8 cellular contexts compared by ENCODE assay signal in the genomic region with DNA sequence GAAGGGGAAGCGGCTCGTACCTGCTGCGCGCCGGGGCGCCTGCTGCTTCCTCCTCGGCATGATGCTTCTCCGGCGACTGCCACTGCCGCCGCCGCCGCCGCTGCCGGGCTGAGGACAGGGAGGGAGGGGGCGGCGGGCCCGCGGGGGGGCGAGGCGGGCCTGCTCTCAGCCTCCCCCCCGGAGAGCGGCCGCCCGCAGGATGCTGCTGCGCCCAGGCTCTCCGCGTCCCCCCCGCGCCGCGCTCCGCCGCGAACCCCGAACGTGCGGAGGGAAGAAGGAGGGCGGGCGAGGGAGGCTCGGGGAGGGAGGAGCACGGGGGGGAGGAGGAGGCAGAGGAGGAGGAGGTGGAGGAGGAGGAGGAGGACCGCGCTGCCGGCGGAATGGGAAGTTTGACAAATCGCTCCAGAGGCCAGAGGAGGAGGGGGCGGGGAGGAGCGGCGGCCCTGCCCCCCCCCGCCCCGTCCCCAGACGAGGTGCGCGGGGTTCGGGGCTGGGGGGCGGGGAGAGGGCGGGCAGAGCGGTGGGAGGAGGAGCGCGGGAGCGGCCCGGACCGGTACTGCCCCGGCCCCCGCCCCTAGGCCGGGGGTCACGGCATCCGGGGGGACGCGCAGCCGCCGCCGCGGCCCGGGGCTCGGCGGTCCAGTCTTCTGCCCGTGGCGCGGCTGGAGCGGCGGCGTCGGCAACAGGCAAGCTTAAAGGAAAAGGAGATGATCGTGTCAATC. TPM values are rescaled to one million over a fixed set of nuclear protein-coding genes. Genes with fewer than 3 reads are reported as not detected.
DNase-seq lines count a peak whose midpoint lies in the region; ATAC-seq, FAIRE-seq and TF ChIP-seq lines count a peak whose summit lies in the region.

A gene with protein sequence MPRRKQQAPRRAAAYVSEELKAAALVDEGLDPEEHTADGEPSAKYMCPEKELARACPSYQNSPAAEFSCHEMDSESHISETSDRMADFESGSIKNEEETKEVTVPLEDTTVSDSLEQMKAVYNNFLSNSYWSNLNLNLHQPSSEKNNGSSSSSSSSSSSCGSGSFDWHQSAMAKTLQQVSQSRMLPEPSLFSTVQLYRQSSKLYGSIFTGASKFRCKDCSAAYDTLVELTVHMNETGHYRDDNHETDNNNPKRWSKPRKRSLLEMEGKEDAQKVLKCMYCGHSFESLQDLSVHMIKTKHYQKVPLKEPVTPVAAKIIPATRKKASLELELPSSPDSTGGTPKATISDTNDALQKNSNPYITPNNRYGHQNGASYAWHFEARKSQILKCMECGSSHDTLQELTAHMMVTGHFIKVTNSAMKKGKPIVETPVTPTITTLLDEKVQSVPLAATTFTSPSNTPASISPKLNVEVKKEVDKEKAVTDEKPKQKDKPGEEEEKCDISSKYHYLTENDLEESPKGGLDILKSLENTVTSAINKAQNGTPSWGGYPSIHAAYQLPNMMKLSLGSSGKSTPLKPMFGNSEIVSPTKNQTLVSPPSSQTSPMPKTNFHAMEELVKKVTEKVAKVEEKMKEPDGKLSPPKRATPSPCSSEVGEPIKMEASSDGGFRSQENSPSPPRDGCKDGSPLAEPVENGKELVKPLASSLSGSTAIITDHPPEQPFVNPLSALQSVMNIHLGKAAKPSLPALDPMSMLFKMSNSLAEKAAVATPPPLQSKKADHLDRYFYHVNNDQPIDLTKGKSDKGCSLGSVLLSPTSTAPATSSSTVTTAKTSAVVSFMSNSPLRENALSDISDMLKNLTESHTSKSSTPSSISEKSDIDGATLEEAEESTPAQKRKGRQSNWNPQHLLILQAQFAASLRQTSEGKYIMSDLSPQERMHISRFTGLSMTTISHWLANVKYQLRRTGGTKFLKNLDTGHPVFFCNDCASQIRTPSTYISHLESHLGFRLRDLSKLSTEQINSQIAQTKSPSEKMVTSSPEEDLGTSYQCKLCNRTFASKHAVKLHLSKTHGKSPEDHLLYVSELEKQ (minus strand): TSS at position 277 of the 722 bp plus-strand sequence. CDS start 217 bp downstream, at position 60.

- no peak for FAIRE-seq in A549 (lab: Jason Lieb, UNC)

- no peaks in the 10 kb centered on the region for H3K9me3 Mint-ChIP-seq in activated B cell treated with CpG ODN at 0.5 μM for 24 hours
- no peaks in the 10 kb centered on the region for H3K9me3 Mint-ChIP-seq in endodermal cell
- H3K9me3 Mint-ChIP-seq in memory B cell: peaks cover 2% of the 10 kb centered on the region
- no peaks in the 10 kb centered on the region for H3K9me3 Mint-ChIP-seq in stimulated activated effector memory CD8-positive, alpha-beta T cell treated with anti-CD3 and anti-CD28 coated beads, Interleukin-12 subunit alpha, Interleukin-12 subunit beta, amount 100 ng/mL, for 72 hours

- peak; percentile 43 to 78 for DNase-seq in A549 (ENCODE audit: low read depth in 1 of 2, low spot score in 1 of 2)
- DNase-seq in HT1080 (ENCODE audit: low read depth): peak; percentile 65
- no peak for DNase-seq in activated B cell treated with CpG ODN at 0.5 μM for 24 hours
- DNase-seq in endodermal cell: peak; percentile 89
- no peak for DNase-seq in memory B cell (ENCODE audit: low spot score in 2 of 2)
- DNase-seq in stimulated activated effector memory CD8-positive, alpha-beta T cell treated with anti-CD3 and anti-CD28 coated beads, Interleukin-12 subunit alpha, Interleukin-12 subunit beta, amount 100 ng/mL, for 72 hours (ENCODE audit: low spot score in 2 of 2): peak; percentile 29 to 67
- DNase-seq in NCI-H1694 treated with DMSO at 0.1 percent for 48 hours (lab: John Stamatoyannopoulos, UW): no peak

- TF ChIP-seq CTCF in A549 (IDR thresholded peaks at IDR 0.05): no peak
- TF ChIP-seq CTCF in activated B cell treated with CpG ODN at 0.5 μM for 24 hours (IDR thresholded peaks at IDR 0.05): no peak
- TF ChIP-seq CTCF in endodermal cell (conservative IDR thresholded peaks at IDR 0.05): no peak

- H3K9ac ChIP-seq in endodermal cell (ENCODE audit: extremely low read depth, low read length, poor library complexity, severe bottlenecking): no peak within 1 kb of the TSS

- no peak for TF ChIP-seq RAD21 in A549 (conservative IDR thresholded peaks at IDR 0.05 in 1 of 2, IDR thresholded peaks at IDR 0.05 in 1 of 2)

- H3K36me3 ChIP-seq in endodermal cell (ENCODE audit: control insufficient read depth, insufficient read depth, low read length): no peaks in the 10 kb centered on the region

- H3K27me3 Mint-ChIP-seq in activated B cell treated with CpG ODN at 0.5 μM for 24 hours: peaks cover 44% of the 10 kb centered on the region
- H3K27me3 Mint-ChIP-seq in endodermal cell (ENCODE audit: insufficient read depth): peaks cover 78% of the 10 kb centered on the region
- H3K27me3 Mint-ChIP-seq in memory B cell: peaks cover 24% of the 10 kb centered on the region

- H3K27ac ChIP-seq in A549: peak within 1 kb of the TSS; percentile 85 to 90
- no peak within 1 kb of the TSS for H3K27ac ChIP-seq in endodermal cell (ENCODE audit: low read depth, low read length)

- H3K27ac Mint-ChIP-seq in activated B cell treated with CpG ODN at 0.5 μM for 24 hours: no peak within 1 kb of the TSS
- no peak within 1 kb of the TSS for H3K27ac Mint-ChIP-seq in endodermal cell
- no peak within 1 kb of the TSS for H3K27ac Mint-ChIP-seq in memory B cell
- peak within 1 kb of the TSS; percentile 40 for H3K27ac Mint-ChIP-seq in stimulated activated effector memory CD8-positive, alpha-beta T cell treated with anti-CD3 and anti-CD28 coated beads, Interleukin-12 subunit alpha, Interleukin-12 subunit beta, amount 100 ng/mL, for 72 hours

- no peak for TF ChIP-seq EP300 in A549 (IDR thresholded peaks at IDR 0.05)

- POLR2A ChIA-PET in A549 (lab: Yijun Ruan, JAX): no interaction called here
- POLR2A ChIA-PET in activated B cell treated with CpG ODN at 0.5 μM for 24 hours (lab: Charles Lee): no interaction called here

- no peaks in the 10 kb centered on the region for H3K9me3 ChIP-seq in A549
- no peaks in the 10 kb centered on the region for H3K9me3 ChIP-seq in endodermal cell (ENCODE audit: control insufficient read depth, low read length)

- H3K4me2 ChIP-seq in A549: peak within 1 kb of the TSS; percentile 83

- WGBS in A549 (ENCODE audit: missing lambda C conversion rate): 3% methylated on average over 41 of the region's 86 CpGs
- WGBS in endodermal cell (ENCODE audit: insufficient coverage in 1 of 2, insufficient read length in 1 of 2), 2 experiments: 0% methylated on average over 6 to 70 of the region's 86 CpGs

- TF ChIP-seq POLR2A in A549 (IDR thresholded peaks at IDR 0.05; ENCODE audit: low read length): no peak

- peak within 1 kb of the TSS; percentile 84 for H3K4me3 ChIP-seq in A549
- H3K4me3 ChIP-seq in endodermal cell (ENCODE audit: low read length): peak within 1 kb of the TSS; percentile 76

- H3K4me3 Mint-ChIP-seq in activated B cell treated with CpG ODN at 0.5 μM for 24 hours (peak within 1 kb of the TSS; percentile 64), endodermal cell (peak within 1 kb of the TSS; percentile 71), memory B cell (peak within 1 kb of the TSS; percentile 70)
- peak within 1 kb of the TSS; percentile 87 for H3K4me3 Mint-ChIP-seq in stimulated activated effector memory CD8-positive, alpha-beta T cell treated with anti-CD3 and anti-CD28 coated beads, Interleukin-12 subunit alpha, Interleukin-12 subunit beta, amount 100 ng/mL, for 72 hours

- ATAC-seq in A549: peak; percentile 57 to 69
- ATAC-seq in activated B cell treated with CpG ODN at 0.5 μM for 24 hours (ENCODE audit: low read depth): peak; percentile 25
- no peak for ATAC-seq in memory B cell (ENCODE audit: low read depth)
- peak; percentile 70 for ATAC-seq in stimulated activated effector memory CD8-positive, alpha-beta T cell treated with anti-CD3 and anti-CD28 coated beads, Interleukin-12 subunit alpha, Interleukin-12 subunit beta, amount 100 ng/mL, for 72 hours
- ATAC-seq in HG03460 (IDR thresholded peaks at IDR 0.05; ENCODE audit: unreplicated experiment): no peak

- CTCF ChIA-PET in A549 (lab: Yijun Ruan, JAX): interaction anchor here (1.2 to 1.4 kb wide), 2 partner anchors 9 to 85 kb away, joined by 3 to 5 read pairs; no protein-coding TSS in a partner anchor
- CTCF ChIA-PET in activated B cell treated with CpG ODN at 0.5 μM for 24 hours (lab: Charles Lee): no interaction called here

- peaks cover 82% of the 10 kb centered on the region for H3K27me3 ChIP-seq in endodermal cell (ENCODE audit: control insufficient read depth, insufficient read depth, low read length, poor library complexity, severe bottlenecking)

- H3K36me3 Mint-ChIP-seq in activated B cell treated with CpG ODN at 0.5 μM for 24 hours (ENCODE audit: low read depth): no peaks in the 10 kb centered on the region
- no peaks in the 10 kb centered on the region for H3K36me3 Mint-ChIP-seq in endodermal cell (ENCODE audit: low read depth)
- peaks cover 2% of the 10 kb centered on the region for H3K36me3 Mint-ChIP-seq in memory B cell
- peaks cover 6% of the 10 kb centered on the region for H3K36me3 Mint-ChIP-seq in stimulated activated effector memory CD8-positive, alpha-beta T cell treated with anti-CD3 and anti-CD28 coated beads, Interleukin-12 subunit alpha, Interleukin-12 subunit beta, amount 100 ng/mL, for 72 hours

- intact Hi-C loops in activated B cell treated with CpG ODN at 0.5 μM for 24 hours (cut with micrococcal nuclease): no loop called here

- H3K4me1 ChIP-seq in A549 (peaks cover 4% of the 10 kb centered on the region; the same call in 1 of the 3 replicates), endodermal cell (ENCODE audit: control insufficient read depth, insufficient read depth, low read length) (peaks cover 4% of the 10 kb centered on the region)

- H3K4me1 Mint-ChIP-seq in activated B cell treated with CpG ODN at 0.5 μM for 24 hours (peaks cover 20% of the 10 kb centered on the region), endodermal cell (peaks cover 33% of the 10 kb centered on the region), memory B cell (peaks cover 3% of the 10 kb centered on the region)
- peaks cover 44% of the 10 kb centered on the region for H3K4me1 Mint-ChIP-seq in stimulated activated effector memory CD8-positive, alpha-beta T cell treated with anti-CD3 and anti-CD28 coated beads, Interleukin-12 subunit alpha, Interleukin-12 subunit beta, amount 100 ng/mL, for 72 hours

TF ChIP-seq in A549, 52 proteins besides CTCF, POLR2A, EP300 and RAD21 (continues in another document):
- no peak for TF ChIP-seq EHMT2 (IDR thresholded peaks at IDR 0.05; ENCODE audit: low read depth)

RNA-seq across cellular contexts. Expression of the gene that starts here (rescaled TPM):
- 0.92 and 1.7 TPM in 2 replicates for polyA plus RNA-seq in A549 (2011; rRNA removed)
- polyA plus RNA-seq in A549 (2012; cell fraction: cytosol; rRNA removed): 0.77 and 1.1 TPM in 2 replicates
- 1.6 and 1.9 TPM in 2 replicates for polyA plus RNA-seq in A549 (2012; cell fraction: nucleus; rRNA removed)
- 2.0 to 2.1 TPM (median 2.0 TPM) in 3 replicates for polyA plus RNA-seq in A549 (2017; fragmentation: RNase III; extraction: RNeasy Plus Mini Kit Qiagen cat#74134 plus additional on column Dnase treatment)
- 2.6 and 2.9 TPM in 2 replicates for polyA minus RNA-seq in A549 (2011; rRNA and poly(A)+ RNA removed)
- 3.6 and 4.4 TPM in 2 replicates for total RNA-seq in HT1080 (2014; rRNA removed; shearing (Covaris generic))
- 5.4 and 6.4 TPM in 2 replicates for polyA plus RNA-seq in HT1080 (2015; cell fraction: cytosol; rRNA removed)
- polyA plus RNA-seq in HT1080 (2015; cell fraction: nucleus; rRNA removed): 7.7 and 8.9 TPM in 2 replicates
- 0.05 TPM in 1 of 2 replicates, not detected in the other for total RNA-seq in activated B cell treated with CpG ODN at 0.5 μM for 24 hours
- total RNA-seq in endodermal cell: 1 to 10 TPM in 1 of 2 donors, under 1 TPM in 1; 0.84 to 2.1 TPM
- 10.0 TPM for polyA plus RNA-seq in endodermal cell (2013, experiment 1 of 2)
- 8.6 TPM for polyA plus RNA-seq in endodermal cell (2013, experiment 2 of 2)

Comparison
In these comparisons a context has a peak if more than half of its experiments do, and no peak if none do; other contexts are left out.
1. Peak in ATAC-seq in activated B cell treated with CpG ODN at 0.5 μM for 24 hours; RNA of the gene not detected or under 1 TPM.
2. ATAC-seq: peak in A549 (2 of 2) and stimulated activated effector memory CD8-positive, alpha-beta T cell treated with anti-CD3 and anti-CD28 coated beads, Interleukin-12 subunit alpha, Interleukin-12 subunit beta, amount 100 ng/mL, for 72 hours (single experiment); none in memory B cell (single experiment) and HG03460 (single experiment).
3. DNase-seq: peak in A549 (2 of 2), HT1080 (single experiment), endodermal cell (single experiment) and stimulated activated effector memory CD8-positive, alpha-beta T cell treated with anti-CD3 and anti-CD28 coated beads, Interleukin-12 subunit alpha, Interleukin-12 subunit beta, amount 100 ng/mL, for 72 hours (2 of 2); none in activated B cell treated with CpG ODN at 0.5 μM for 24 hours (single experiment), memory B cell (0 of 2) and NCI-H1694 treated with DMSO at 0.1 percent for 48 hours (single experiment).
4. Peak in every context shown above with its lines, with median percentiles within 50 percentile points of each other: H3K4me3 Mint-ChIP-seq.